In genomic region chr18:8607776-8608682, GRCh38 we compare ENCODE assay signal across 8 cellular contexts. TPM values are rescaled to one million over a fixed set of nuclear protein-coding genes. Genes with fewer than 3 reads are reported as not detected.
A peak's percentile ranks its signal among the peaks of the same experiment; 100 is the strongest.
DNase-seq lines count a peak whose midpoint lies in the region; ATAC-seq and TF ChIP-seq lines count a peak whose summit lies in the region.

No MANE protein-coding gene starts in this region.

- intact Hi-C loops in adrenal gland (cut with DNase I) (no loop called here), left lung (cut with DNase I) (no loop called here), uterus (cut with DNase I; ENCODE audit: low total_unique reads) (no loop called here)

- H3K4me1 ChIP-seq in adrenal gland (replicated peaks in 1 of 2) (peaks cover 11 to 34% of the 10 kb centered on the region in 2 donors), left lung (peaks cover 10 to 39% of the 10 kb centered on the region in 2 donors), uterus (peaks cover under 1 to 8% of the 10 kb centered on the region in 2 donors)

- H3K27ac ChIP-seq in adrenal gland = peak overlapping the region; percentile 62 to 90 (median 68)
- peak overlapping the region; percentile 69 to 73 for H3K27ac ChIP-seq in left lung
- peak overlapping the region; percentile 91 to 98 for H3K27ac ChIP-seq in uterus

- WGBS in adrenal gland, 4 donors = 67 to 75% (median 71%) methylated on average over 17 of the region's 17 CpGs

- H3K4me3 ChIP-seq in adrenal gland = peak overlapping the region in 2 of 4 donors; percentile 21 to 98
- H3K4me3 ChIP-seq in left lung = peak overlapping the region; percentile 42 to 96
- peak overlapping the region; percentile 50 to 86 for H3K4me3 ChIP-seq in uterus

- ATAC-seq in HG02798 (IDR thresholded peaks at IDR 0.05; ENCODE audit: poor library complexity, unreplicated experiment) (peak; percentile 20), left lung (no peak), GM18505 (IDR thresholded peaks at IDR 0.05; ENCODE audit: unreplicated experiment) (no peak)

- H3K9me3 ChIP-seq in adrenal gland (replicated peaks in 1 of 3) (no peaks in the 10 kb centered on the region), left lung (no peaks in the 10 kb centered on the region), uterus (no peaks in the 10 kb centered on the region)

- H3K36me3 ChIP-seq in adrenal gland (replicated peaks in 1 of 2) (no peaks in the 10 kb centered on the region), left lung (no peaks in the 10 kb centered on the region), uterus (no peaks in the 10 kb centered on the region)

- DNase-seq in DMS114 treated with DMSO at 0.1 percent for 48 hours (lab: John Stamatoyannopoulos, UW; ENCODE audit: unreplicated experiment) (peak; percentile 10), adrenal gland (peak in 1 of 7 donors; percentile 3), left lung (peak in 1 of 2 donors; percentile 37), uterus (peak in 1 of 2 donors; percentile 20), ecto neural progenitor cell (ENCODE audit: low spot score) (no peak), NCI-H2029 treated with DMSO at 0.1 percent for 48 hours (lab: John Stamatoyannopoulos, UW) (no peak)

- no peaks in the 10 kb centered on the region for H3K27me3 ChIP-seq in adrenal gland
- H3K27me3 ChIP-seq in left lung = peaks cover 0 to 15% of the 10 kb centered on the region in 2 donors
- H3K27me3 ChIP-seq in uterus = no peaks in the 10 kb centered on the region

- TF ChIP-seq CTCF in adrenal gland (IDR thresholded peaks at IDR 0.05) (no peak), left lung (IDR thresholded peaks at IDR 0.05) (no peak), uterus (IDR thresholded peaks at IDR 0.05) (no peak)

- TF ChIP-seq POLR2A in adrenal gland (IDR thresholded peaks at IDR 0.05) (no peak), uterus (IDR thresholded peaks at IDR 0.05) (no peak), GM18505 (IDR thresholded peaks at IDR 0.05; ENCODE audit: borderline replicate concordance, extremely low read depth, insufficient read depth, insufficient read length) (no peak)

RNA-seq across cellular contexts. Expression of gene RAB12, which starts 1.2 kb away (rescaled TPM):
- total RNA-seq in adrenal gland (10 to 100 TPM; 35.8 to 54.2 (median 39.7) TPM), left lung (10 to 100 TPM; 41.4 to 45.4 TPM), uterus (10 to 100 TPM; 37.9 to 85.8 (median 50.4) TPM)
- 10 to 100 TPM; 19.9 to 50.7 (median 27.6) TPM for polyA plus RNA-seq in adrenal gland
